Comparison of ENCODE assay signal across 1 cellular context in the genomic region with DNA sequence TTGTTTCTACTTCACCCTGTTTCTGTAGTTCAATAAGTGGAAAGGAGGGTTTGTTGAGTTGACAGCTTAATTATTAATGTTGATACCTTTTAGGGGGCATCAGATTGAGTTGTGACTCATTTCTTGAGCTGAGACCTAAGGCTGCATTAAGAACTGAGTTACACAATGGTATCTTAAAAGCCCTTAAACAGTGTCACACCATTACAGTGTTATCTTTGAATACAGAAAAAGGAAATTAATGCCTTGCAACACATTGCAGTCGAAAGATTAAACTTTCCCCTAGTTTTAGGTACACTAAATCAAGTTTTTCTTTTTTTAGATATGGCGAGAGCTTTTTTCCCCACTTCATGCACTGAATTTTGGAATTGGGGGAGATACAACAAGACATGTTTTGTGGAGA.
TF ChIP-seq lines count a peak whose summit lies in the region.

No MANE protein-coding gene starts in this region.

TF ChIP-seq in GM12878, 131 proteins besides CTCF, POLR2A, EP300 and RAD21:
- TF ChIP-seq RELA (IDR thresholded peaks at IDR 0.05; ENCODE audit: borderline replicate concordance, partially characterized antibody) (no peak), USF2 (IDR thresholded peaks at IDR 0.05; ENCODE audit: borderline replicate concordance, low read depth, low read length) (no peak), CHD4 (IDR thresholded peaks at IDR 0.05) (no peak), SP1 (IDR thresholded peaks at IDR 0.05; ENCODE audit: low read depth, low read length) (no peak), CHD2 (IDR thresholded peaks at IDR 0.05; ENCODE audit: borderline replicate concordance, low read depth, low read length) (no peak), ZBED1 (IDR thresholded peaks at IDR 0.05; ENCODE audit: borderline replicate concordance) (no peak), RCOR1 (conservative IDR thresholded peaks at IDR 0.05; ENCODE audit: low read depth, low read length) (no peak), SMARCA5 (IDR thresholded peaks at IDR 0.05) (no peak)
